Comparison of ENCODE assay signal across 8 cellular contexts in the genomic region with DNA sequence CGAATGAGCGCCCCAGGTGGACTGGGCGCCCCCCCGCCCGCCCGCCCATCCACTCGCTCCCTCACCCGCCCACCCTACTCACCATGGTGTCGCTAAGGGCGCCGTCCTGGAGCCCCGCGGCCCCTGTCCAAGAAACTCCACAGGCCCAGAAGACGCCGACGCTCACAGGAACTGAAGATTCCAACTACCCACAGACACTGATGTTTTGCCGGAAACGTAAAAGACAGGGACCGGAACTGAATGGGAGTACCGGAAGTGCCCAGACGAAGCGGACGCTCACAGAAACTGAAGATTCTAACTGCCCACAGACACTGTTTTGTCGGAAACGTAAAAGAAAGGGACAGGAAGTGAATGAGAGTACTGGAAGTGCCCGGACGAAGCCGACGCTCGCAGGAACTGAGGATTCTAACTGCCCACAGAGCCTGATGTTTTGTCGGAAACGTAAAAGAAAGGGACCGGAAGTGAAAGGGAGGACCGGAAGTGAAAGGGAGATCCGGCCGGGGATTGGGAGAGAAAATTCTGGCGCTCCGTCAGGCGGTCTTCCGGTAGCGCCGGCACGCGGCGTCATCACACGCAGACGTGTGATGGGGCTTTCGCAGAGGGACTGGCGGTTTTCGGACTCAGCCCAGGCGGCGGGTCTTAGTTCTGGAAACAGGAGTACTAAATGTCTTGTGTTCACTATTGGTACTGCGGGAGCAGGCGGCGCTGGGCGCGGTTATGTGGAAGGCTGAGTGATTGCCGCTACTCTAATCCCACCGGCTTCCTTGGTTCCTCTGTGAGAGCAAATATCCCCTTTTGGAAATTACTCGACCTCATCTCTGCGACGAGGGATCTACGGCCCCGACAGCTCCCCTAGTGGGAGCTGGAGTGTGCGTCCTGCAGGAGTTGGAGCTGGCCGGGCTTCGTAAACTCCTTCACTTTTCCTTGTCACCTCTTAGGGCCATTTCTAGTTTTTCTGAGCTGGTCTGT. TPM values are rescaled to one million over a fixed set of nuclear protein-coding genes. Genes with fewer than 3 reads are reported as not detected.
A peak's percentile ranks its signal among the peaks of the same experiment; 100 is the strongest.
DNase-seq lines count a peak whose midpoint lies in the region; ATAC-seq lines count a peak whose summit lies in the region.

TSS of gene ISY1 (minus strand) at position 173 of the 969 bp plus-strand sequence. CDS start at position 85, 88 bp downstream.

- H3K4me3 ChIP-seq in mesenchymal stem cell (ENCODE audit: insufficient read depth in 1 of 2, low read depth in 1 of 2, low read length in 2 of 2), result peak within 1 kb of the TSS; percentile 74 to 93

- peak within 1 kb of the TSS; percentile 91 for H4K8ac ChIP-seq in mesenchymal stem cell (ENCODE audit: low read length)

- no peak within 1 kb of the TSS for H2BK12ac ChIP-seq in mesenchymal stem cell (ENCODE audit: low read length in 2 of 2)

- H3K9ac ChIP-seq in mesenchymal stem cell (ENCODE audit: low read length), result peak within 1 kb of the TSS; percentile 98

- peak within 1 kb of the TSS; percentile 92 to 94 for H3K4me3 Mint-ChIP-seq in effector memory CD8-positive, alpha-beta T cell

- H2BK120ac ChIP-seq in mesenchymal stem cell (ENCODE audit: low read depth, low read length), result no peak within 1 kb of the TSS

- H2BK15ac ChIP-seq in mesenchymal stem cell (ENCODE audit: low read depth, poor library complexity, severe bottlenecking), result peak within 1 kb of the TSS; percentile 94

- H3K36me3 Mint-ChIP-seq in effector memory CD8-positive, alpha-beta T cell (ENCODE audit: insufficient read depth), result peaks cover 73% of the 10 kb centered on the region

- peak within 1 kb of the TSS; percentile 96 to 97 for H3K27ac Mint-ChIP-seq in effector memory CD8-positive, alpha-beta T cell

- WGBS in mesenchymal stem cell, result under 1% methylated on average over 59 of the region's 67 CpGs

- peaks cover 23 to 28% of the 10 kb centered on the region in 2 donors for H3K4me1 Mint-ChIP-seq in effector memory CD8-positive, alpha-beta T cell (ENCODE audit: low read depth in 2 of 2)

- H3K4ac ChIP-seq in mesenchymal stem cell (ENCODE audit: low read depth in 1 of 2, low read length in 2 of 2), result peak within 1 kb of the TSS in 1 of 2 experiments; percentile 98

- H3K9me3 Mint-ChIP-seq in effector memory CD8-positive, alpha-beta T cell, result no peaks in the 10 kb centered on the region

- H3K23ac ChIP-seq in mesenchymal stem cell (ENCODE audit: low read length in 2 of 2), result peak within 1 kb of the TSS in 1 of 2 experiments; percentile 73

- H3K27me3 Mint-ChIP-seq in effector memory CD8-positive, alpha-beta T cell, result no peaks in the 10 kb centered on the region

- no peaks in the 10 kb centered on the region for H3K9me3 ChIP-seq in mesenchymal stem cell (ENCODE audit: control insufficient read depth, low read length)

- H3K4me1 ChIP-seq in mesenchymal stem cell (ENCODE audit: control insufficient read depth, insufficient read depth, low read depth, low read length), result peaks cover 6% of the 10 kb centered on the region

- H3K27ac ChIP-seq in mesenchymal stem cell (ENCODE audit: low read length, poor library complexity, severe bottlenecking), result peak within 1 kb of the TSS; percentile 98

- POLR2A ChIA-PET in activated CD8-positive, alpha-beta memory T cell treated with anti-CD3 and anti-CD28 coated beads for 36 hours (lab: Charles Lee), result interaction anchor here (0.6 to 2.2 kb wide), 6 partner anchors 17 to 155 kb away, joined by 3 to 13 read pairs (median 3); partner anchors contain the start of gene CNBP

- peak; percentile 67 for ATAC-seq in GM21360 (IDR thresholded peaks at IDR 0.05; ENCODE audit: unreplicated experiment)
- ATAC-seq in effector memory CD8-positive, alpha-beta T cell (replicated peaks), result peak; percentile 80

- no peaks in the 10 kb centered on the region for H3K27me3 ChIP-seq in mesenchymal stem cell (ENCODE audit: control insufficient read depth in 1 of 2, insufficient read depth in 1 of 2, low read length in 2 of 2)

- in situ Hi-C loops in Caki2 (cut with HindIII; ENCODE audit: low pct_unique_long_range_greater_than_20kb, low sequenced_read_pairs), result no loop called here

- peaks cover 18% of the 10 kb centered on the region for H3K79me1 ChIP-seq in mesenchymal stem cell (replicated peaks; ENCODE audit: low read length, poor library complexity, severe bottlenecking)

- peak within 1 kb of the TSS; percentile 90 for H2BK5ac ChIP-seq in mesenchymal stem cell (ENCODE audit: low read depth, low read length, poor library complexity, severe bottlenecking)

- peak within 1 kb of the TSS in 1 of 2 experiments; percentile 36 for H3K14ac ChIP-seq in mesenchymal stem cell (ENCODE audit: low read length in 2 of 2)

- peak within 1 kb of the TSS; percentile 85 for H4K91ac ChIP-seq in mesenchymal stem cell (ENCODE audit: low read length)

- H3K36me3 ChIP-seq in mesenchymal stem cell (ENCODE audit: control insufficient read depth in 1 of 2, insufficient read depth in 2 of 2, low read depth in 1 of 2, low read length in 2 of 2), result peaks cover 24 to 42% of the 10 kb centered on the region in 2 experiments

- peak within 1 kb of the TSS; percentile 31 for H2AK5ac ChIP-seq in mesenchymal stem cell (ENCODE audit: low read length, severe bottlenecking)

- H3K4me2 ChIP-seq in mesenchymal stem cell (ENCODE audit: low read length, poor library complexity, severe bottlenecking), result peak within 1 kb of the TSS; percentile 89

- peak; percentile 93 for DNase-seq in Caki2 (ENCODE audit: low read depth)
- peak; percentile 99 for DNase-seq in HT1080 (ENCODE audit: low read depth)
- peak; percentile 97 to 100 for DNase-seq in NOMO-1 (lab: John Stamatoyannopoulos, UW; ENCODE audit: unreplicated experiment in 2 of 2)
- DNase-seq in effector memory CD8-positive, alpha-beta T cell, result peak; percentile 80 to 83 (median 82)
- peak; percentile 98 for DNase-seq in mesenchymal stem cell
- DNase-seq in stimulated activated CD8-positive, alpha-beta memory T cell treated with anti-CD3 and anti-CD28 coated beads, Interleukin-12 subunit alpha, Interleukin-12 subunit beta, amount 100 ng/mL, for 4 hours (ENCODE audit: low read depth), result peak; percentile 75

- peak within 1 kb of the TSS; percentile 89 for H2AFZ ChIP-seq in mesenchymal stem cell (ENCODE audit: low read depth, low read length)

- peak within 1 kb of the TSS; percentile 88 to 89 for H3K18ac ChIP-seq in mesenchymal stem cell (ENCODE audit: low read depth in 1 of 2, low read length in 2 of 2)

- CTCF ChIA-PET in activated CD8-positive, alpha-beta memory T cell treated with anti-CD3 and anti-CD28 coated beads for 36 hours (lab: Charles Lee), result interaction anchor here (0.5 to 2.8 kb wide), 8 partner anchors 16 to 107 kb away, joined by 3 to 11 read pairs (median 3); partner anchors contain the start of gene RAB43

RNA-seq across cellular contexts. Expression of gene ISY1, which starts in this region (rescaled TPM):
- total RNA-seq in Caki2 (2014; rRNA removed; shearing (Covaris generic); ENCODE audit: low replicate concordance), result 31.5 and 42.0 TPM in 2 replicates
- total RNA-seq in HT1080 (2014; rRNA removed; shearing (Covaris generic)), result 88.6 and 97.6 TPM in 2 replicates
- 71.0 and 80.6 TPM in 2 replicates for polyA plus RNA-seq in HT1080 (2015; cell fraction: cytosol; rRNA removed)
- polyA plus RNA-seq in HT1080 (2015; cell fraction: nucleus; rRNA removed), result 31.2 and 47.3 TPM in 2 replicates
- 10 to 100 TPM; 80.1 to 89.7 TPM for total RNA-seq in activated CD8-positive, alpha-beta memory T cell treated with anti-CD3 and anti-CD28 coated beads for 36 hours
- 19.3 TPM for polyA plus RNA-seq in mesenchymal stem cell (2013, experiment 1 of 2)
- 19.9 TPM for polyA plus RNA-seq in mesenchymal stem cell (2013, experiment 2 of 2)

Comparison
In these comparisons a context has a peak if more than half of its experiments do, and no peak if none do; other contexts are left out.
1. Peak in every context shown above with its lines: DNase-seq, ATAC-seq, H3K4me3 ChIP-seq and H3K27ac ChIP-seq.